ENCODE assay signal across 1 cellular context in genomic region chr1:159825564-159825963, GRCh38.
TF ChIP-seq lines count a peak whose summit lies in the region.

No MANE protein-coding gene starts in this region.

TF ChIP-seq in HepG2, 621 proteins besides CTCF, POLR2A, EP300 and RAD21:
- TF ChIP-seq ZNF331 (CRISPR knock-in tag; IDR thresholded peaks at IDR 0.05), result no peak
- TF ChIP-seq, protein P1, sequence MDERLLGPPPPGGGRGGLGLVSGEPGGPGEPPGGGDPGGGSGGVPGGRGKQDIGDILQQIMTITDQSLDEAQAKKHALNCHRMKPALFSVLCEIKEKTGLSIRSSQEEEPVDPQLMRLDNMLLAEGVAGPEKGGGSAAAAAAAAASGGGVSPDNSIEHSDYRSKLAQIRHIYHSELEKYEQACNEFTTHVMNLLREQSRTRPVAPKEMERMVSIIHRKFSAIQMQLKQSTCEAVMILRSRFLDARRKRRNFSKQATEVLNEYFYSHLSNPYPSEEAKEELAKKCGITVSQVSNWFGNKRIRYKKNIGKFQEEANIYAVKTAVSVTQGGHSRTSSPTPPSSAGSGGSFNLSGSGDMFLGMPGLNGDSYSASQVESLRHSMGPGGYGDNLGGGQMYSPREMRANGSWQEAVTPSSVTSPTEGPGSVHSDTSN (CRISPR knock-in tag; IDR thresholded peaks at IDR 0.05), result peak; percentile 78
